ENCODE assay signal across 21 cellular contexts in genomic region chr5:172672696-172673095, GRCh38. TPM values are rescaled to one million over a fixed set of nuclear protein-coding genes. Genes with fewer than 3 reads are reported as not detected.
DNase-seq lines count a peak whose midpoint lies in the region; ATAC-seq and TF ChIP-seq lines count a peak whose summit lies in the region.
"Had no signal": no experiment of that assay in that cellular context is flagged by ENCODE, and none has a peak within 500 bp of the region (broad histone marks: within the 10 kb centered on the region; RNA-seq: fewer than 3 reads in every experiment).

No MANE protein-coding gene starts in this region.

- intact Hi-C loops in colonic mucosa (cut with DNase I) (no loop called here), left colon (cut with DNase I, micrococcal nuclease) (no loop called here), transverse colon (cut with DNase I; ENCODE audit: low total_unique reads) (no loop called here), posterior cingulate gyrus (cut with DNase I) (no loop called here)

- TF ChIP-seq POLR2A in transverse colon (IDR thresholded peaks at IDR 0.05), result no peak

- CTCF ChIA-PET in SK-N-SH (lab: Yijun Ruan, JAX), result interaction anchor here (1.3 to 4.7 kb wide), 3 partner anchors 9 to 192 kb away, joined by 4 to 23 read pairs (median 5); no protein-coding TSS in a partner anchor

- H3K79me2 ChIP-seq in SK-N-SH (ENCODE audit: insufficient read depth), result peaks cover 4% of the 10 kb centered on the region; the same call in 1 of the 2 replicates

- H3K9ac ChIP-seq in SK-N-SH, result no peak overlapping the region
- peak overlapping the region in 1 of 2 donors; percentile 58 for H3K9ac ChIP-seq in colonic mucosa (ENCODE audit: low read depth in 2 of 2, low read length in 2 of 2)

- WGBS in SK-N-SH (ENCODE audit: low lambda C conversion rate), result 63% methylated on average over 2 of the region's 2 CpGs
- WGBS in transverse colon (ENCODE audit: low coverage in 1 of 2), 2 donors, result 19 to 40% methylated on average over 2 of the region's 2 CpGs

- H3K4me3 ChIP-seq in SK-N-SH (ENCODE audit: low read depth in 2 of 2, low read length in 1 of 2) (no peak overlapping the region), colonic mucosa (no peak overlapping the region), transverse colon (no peak overlapping the region), H7 (ENCODE audit: insufficient read depth, low read depth, low read length) (no peak overlapping the region)

- H3K36me3 ChIP-seq in SK-N-SH (replicated peaks in 1 of 2; ENCODE audit: control insufficient read depth in 1 of 2, insufficient read depth in 2 of 2, low read length in 1 of 2) (no peaks in the 10 kb centered on the region), colonic mucosa (no peaks in the 10 kb centered on the region), transverse colon (peaks cover 0 to 10% (median 0%) of the 10 kb centered on the region in 4 donors), H7 (replicated peaks; ENCODE audit: control insufficient read depth, insufficient read depth, low read length) (no peaks in the 10 kb centered on the region; the same call in none of the 2 replicates)

- in situ Hi-C loops in transverse colon (cut with MboI; ENCODE audit: low pct_ligation_motif_present in 1 of 4, low pct_unique_long_range_greater_than_20kb in 1 of 4, low sequenced_read_pairs in 3 of 4), result no loop called here

- POLR2A ChIA-PET in SK-N-SH (lab: Yijun Ruan, JAX), result no interaction called here

- H3K4me2 ChIP-seq in SK-N-SH, result no peak overlapping the region

- no peaks in the 10 kb centered on the region for H3K27me3 ChIP-seq in SK-N-SH (ENCODE audit: insufficient read depth)
- H3K27me3 ChIP-seq in colonic mucosa, result no peaks in the 10 kb centered on the region
- no peaks in the 10 kb centered on the region for H3K27me3 ChIP-seq in transverse colon
- no peaks in the 10 kb centered on the region for H3K27me3 ChIP-seq in H7 (ENCODE audit: control insufficient read depth, insufficient read depth, low read length)

- no peak for DNase-seq in SK-N-SH
- DNase-seq in colonic mucosa, result no peak
- DNase-seq in left colon, result no peak
- DNase-seq in transverse colon, result no peak
- no peak for DNase-seq in posterior cingulate gyrus
- DNase-seq in H7, result no peak
- no peak for DNase-seq in NCI-H2107 treated with DMSO at 0.1 percent for 48 hours (lab: John Stamatoyannopoulos, UW; ENCODE audit: unreplicated experiment)
- DNase-seq: AML-193; C1 segment of cervical spinal cord; CD8-positive, alpha-beta memory T cell; EL; KG1; NCI-H1092 treated with DMSO at 0.1 percent for 48 hours; NCI-H146; NCI-H2029; NCI-H2171; NCI-H345; NCI-H524 treated with DMSO at 0.1 percent for 48 hours; NCI-H82 had no signal

- H3K9me3 ChIP-seq in SK-N-SH (no peaks in the 10 kb centered on the region), colonic mucosa (no peaks in the 10 kb centered on the region), transverse colon (no peaks in the 10 kb centered on the region)

- TF ChIP-seq EP300 in SK-N-SH (IDR thresholded peaks at IDR 0.05; ENCODE audit: borderline replicate concordance in 1 of 2, low read depth in 1 of 2, low read length in 1 of 2), result no peak
- no peak for TF ChIP-seq EP300 in transverse colon (IDR thresholded peaks at IDR 0.05; ENCODE audit: low read depth)

- H4K20me1 ChIP-seq in SK-N-SH (ENCODE audit: insufficient read depth), result no peaks in the 10 kb centered on the region

- H2AFZ ChIP-seq in SK-N-SH (ENCODE audit: low read depth), result 0 out of 2 replicates have a peak overlapping the region, but pooled peaks have one; percentile 17

- H3F3A ChIP-seq in SK-N-SH (replicated peaks; ENCODE audit: insufficient read depth), result no peaks in the 10 kb centered on the region

- no peak for ATAC-seq in SK-N-SH treated with all-trans-retinoic acid at 6 μM for 48 hours
- ATAC-seq in left colon, result peak; percentile 81
- ATAC-seq: Right ventricle myocardium inferior had no signal

- no peak for TF ChIP-seq RAD21 in SK-N-SH (IDR thresholded peaks at IDR 0.05; ENCODE audit: low read length)

- peaks cover 0 to 8% of the 10 kb centered on the region in 2 experiments; a peak in 2 of 4 replicates for H3K4me1 ChIP-seq in SK-N-SH (ENCODE audit: control insufficient read depth in 1 of 2, insufficient read depth in 2 of 2, low read depth in 1 of 2, low read length in 1 of 2)
- peaks cover 4% of the 10 kb centered on the region for H3K4me1 ChIP-seq in colonic mucosa
- H3K4me1 ChIP-seq in transverse colon, result peaks cover 8 to 42% (median 35%) of the 10 kb centered on the region in 4 donors

- H3K27ac ChIP-seq in SK-N-SH (ENCODE audit: low read depth in 2 of 2, low read length in 1 of 2) (peak overlapping the region in 1 of 2 experiments; percentile 49; a peak in 2 of 4 replicates), colonic mucosa (peak overlapping the region; percentile 51), transverse colon (peak overlapping the region; percentile 61 to 77 (median 76))

- TF ChIP-seq CTCF in SK-N-SH (IDR thresholded peaks at IDR 0.05), result no peak
- no peak for TF ChIP-seq CTCF in colonic mucosa (IDR thresholded peaks at IDR 0.05)
- no peak for TF ChIP-seq CTCF in transverse colon (IDR thresholded peaks at IDR 0.05)

- no peaks in the 10 kb centered on the region for H3K9me2 ChIP-seq in SK-N-SH

TF ChIP-seq in SK-N-SH, 30 proteins besides CTCF, POLR2A, EP300 and RAD21:
- TF ChIP-seq TCF12 (IDR thresholded peaks at IDR 0.05) (no peak), RFX5 (IDR thresholded peaks at IDR 0.05; ENCODE audit: low read length) (no peak), MEF2A (IDR thresholded peaks at IDR 0.05; ENCODE audit: borderline replicate concordance, low read depth) (no peak), NRF1 (IDR thresholded peaks at IDR 0.05; ENCODE audit: low read depth, low read length) (no peak), FOXJ3 (CRISPR knock-in tag; IDR thresholded peaks at IDR 0.05) (no peak), ELF1 (IDR thresholded peaks at IDR 0.05) (no peak), SIN3A (IDR thresholded peaks at IDR 0.05; ENCODE audit: borderline replicate concordance, low read depth, low read length) (no peak), ZBTB33 (IDR thresholded peaks at IDR 0.05; ENCODE audit: borderline replicate concordance, low read depth) (no peak)

TF ChIP-seq in SK-N-SH treated with all-trans-retinoic acid at 6 μM for 48 hours, 23 proteins besides CTCF, POLR2A, EP300 and RAD21 (continues in another document):
- TF ChIP-seq PPARA (CRISPR knock-in tag; IDR thresholded peaks at IDR 0.05; ENCODE audit: borderline replicate concordance), result no peak
- TF ChIP-seq CSRNP3 (CRISPR knock-in tag; IDR thresholded peaks at IDR 0.05), result no peak
- no peak for TF ChIP-seq BACH2 (CRISPR knock-in tag; IDR thresholded peaks at IDR 0.05; ENCODE audit: borderline replicate concordance)
- TF ChIP-seq TCF4 (CRISPR knock-in tag; IDR thresholded peaks at IDR 0.05; ENCODE audit: borderline replicate concordance), result no peak
- no peak for TF ChIP-seq ZNF565 (CRISPR knock-in tag; conservative IDR thresholded peaks at IDR 0.05; ENCODE audit: low read depth)
- TF ChIP-seq ESRRG (CRISPR knock-in tag; IDR thresholded peaks at IDR 0.05), result no peak
- TF ChIP-seq, protein P1, sequence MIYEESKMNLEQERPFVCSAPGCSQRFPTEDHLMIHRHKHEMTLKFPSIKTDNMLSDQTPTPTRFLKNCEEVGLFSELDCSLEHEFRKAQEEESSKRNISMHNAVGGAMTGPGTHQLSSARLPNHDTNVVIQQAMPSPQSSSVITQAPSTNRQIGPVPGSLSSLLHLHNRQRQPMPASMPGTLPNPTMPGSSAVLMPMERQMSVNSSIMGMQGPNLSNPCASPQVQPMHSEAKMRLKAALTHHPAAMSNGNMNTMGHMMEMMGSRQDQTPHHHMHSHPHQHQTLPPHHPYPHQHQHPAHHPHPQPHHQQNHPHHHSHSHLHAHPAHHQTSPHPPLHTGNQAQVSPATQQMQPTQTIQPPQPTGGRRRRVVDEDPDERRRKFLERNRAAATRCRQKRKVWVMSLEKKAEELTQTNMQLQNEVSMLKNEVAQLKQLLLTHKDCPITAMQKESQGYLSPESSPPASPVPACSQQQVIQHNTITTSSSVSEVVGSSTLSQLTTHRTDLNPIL (CRISPR knock-in tag; IDR thresholded peaks at IDR 0.05; ENCODE audit: low read depth), result no peak
- no peak for TF ChIP-seq PATZ1 (CRISPR knock-in tag; IDR thresholded peaks at IDR 0.05; ENCODE audit: borderline replicate concordance)

RNA-seq across cellular contexts. Expression of gene NEURL1B, which starts 31.6 kb away (rescaled TPM):
- polyA plus RNA-seq in SK-N-SH (2012; rRNA removed), result 2.2 and 2.8 TPM in 2 replicates
- polyA plus RNA-seq in SK-N-SH (2012; cell fraction: cytosol; rRNA removed), result 1.8 and 2.8 TPM in 2 replicates
- polyA plus RNA-seq in SK-N-SH (2012; cell fraction: nucleus; rRNA removed), result 6.2 and 7.7 TPM in 2 replicates
- total RNA-seq in colonic mucosa (10 to 100 TPM; 61.6 to 99.9 TPM), left colon (10 to 100 TPM; 60.5 to 90.8 TPM), transverse colon (100 to 1,000 TPM in 2 of 4 donors, 10 to 100 TPM in 2; 74.6 to 168 (median 94.5) TPM)
- total RNA-seq in H7 (2014; rRNA removed; shearing (Covaris generic)), result 4.7 and 7.5 TPM in 2 replicates
- polyA plus RNA-seq: CD8-positive, alpha-beta memory T cell had no signal
